In the genomic region with DNA sequence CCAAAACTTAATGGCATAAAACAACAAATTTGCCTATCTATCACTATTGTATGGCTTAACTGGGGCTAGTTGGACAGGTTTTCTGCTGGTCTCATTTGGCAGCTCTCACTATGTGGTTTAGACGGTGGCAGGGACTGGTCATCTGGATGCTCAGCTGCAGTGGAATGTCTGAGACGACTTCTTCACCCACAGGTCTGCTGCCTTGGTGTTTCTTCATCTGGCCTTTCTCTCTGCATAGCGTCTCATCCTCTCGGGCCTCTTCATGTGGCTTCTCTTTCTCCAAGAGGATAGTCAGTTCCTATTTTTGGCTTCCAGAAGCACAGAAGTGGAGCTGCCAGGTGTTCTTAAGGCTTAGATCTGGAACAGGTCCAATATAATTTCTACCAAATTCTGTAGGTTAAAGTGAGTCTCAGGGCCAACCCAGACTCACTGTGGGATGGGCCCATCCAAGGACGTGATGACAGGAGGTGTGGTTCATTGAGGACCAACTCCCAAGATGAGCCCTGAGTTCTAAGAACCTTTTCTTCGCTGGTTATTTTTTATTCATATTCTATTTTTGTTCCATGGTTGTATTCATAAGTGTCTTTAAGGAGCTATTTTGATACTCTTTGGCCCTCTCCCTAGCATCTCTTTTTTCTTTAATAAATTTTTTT, we compare ENCODE assay signal across 21 cellular contexts.
"Had no signal": no experiment of that assay in that cellular context is flagged by ENCODE, and none has a peak within 500 bp of the region (broad histone marks: within the 10 kb centered on the region; RNA-seq: fewer than 3 reads in every experiment).

No MANE protein-coding gene starts in this region.

- H3K36me3 ChIP-seq: adrenal gland, prostate gland, vagina had no signal

- ATAC-seq: activated naive CD4-positive, alpha-beta T cell treated with anti-CD3 and anti-CD28 coated beads, Interleukin-2, amount 50 U/mL, for 72 hours; activated T-cell treated with anti-CD3 and anti-CD28 coated beads, Interleukin-2, amount 50 U/mL, for 72 hours; body of pancreas; heart left ventricle; naive thymus-derived CD8-positive, alpha-beta T cell; right cardiac atrium; T-helper 17 cell had no signal

- DNase-seq: activated CD4-positive, alpha-beta T cell treated with anti-CD3 and anti-CD28 coated beads for 1 hour; activated gamma-delta T cell; activated T-cell treated with anti-CD3 and anti-CD28 coated beads, Interleukin-2, amount 50 U/mL, for 72 hours; adrenal gland; body of pancreas; central memory CD4-positive, alpha-beta T cell; erythroblast; heart left ventricle; kidney glomerular epithelial cell; left ventricle myocardium inferior; naive thymus-derived CD8-positive, alpha-beta T cell; right cardiac atrium; T-helper 17 cell; WERI-Rb-1 had no signal

- H3K4me3 Mint-ChIP-seq: activated T-cell treated with anti-CD3 and anti-CD28 coated beads, Interleukin-2, amount 50 U/mL, for 72 hours; naive thymus-derived CD8-positive, alpha-beta T cell; stimulated activated naive CD8-positive, alpha-beta T cell treated with anti-CD3 and anti-CD28 coated beads, Interleukin-15, Interleukin-2, amounts not matched to agents 100 ng/mL and 50 ng/mL, for 24 hours; T-helper 17 cell had no signal

- H3K4me1 ChIP-seq: body of pancreas, prostate gland, vagina had no signal

- H3K27ac Mint-ChIP-seq: activated naive CD4-positive, alpha-beta T cell treated with anti-CD3 and anti-CD28 coated beads, Interleukin-2, amount 50 U/mL, for 72 hours; activated T-cell treated with anti-CD3 and anti-CD28 coated beads, Interleukin-2, amount 50 U/mL, for 72 hours; naive thymus-derived CD8-positive, alpha-beta T cell; stimulated activated naive CD8-positive, alpha-beta T cell treated with anti-CD3 and anti-CD28 coated beads, Interleukin-15, Interleukin-2, amounts not matched to agents 100 ng/mL and 50 ng/mL, for 24 hours; T-helper 17 cell had no signal

- H3K27ac ChIP-seq: adrenal gland, body of pancreas, coronary artery, heart left ventricle, left ventricle myocardium inferior, prostate gland, skin epidermis, tibial nerve, vagina, WERI-Rb-1 had no signal

- H3K9me3 ChIP-seq: adrenal gland, body of pancreas, heart left ventricle, left ventricle myocardium inferior, prostate gland, tibial nerve, vagina had no signal

- H3K4me3 ChIP-seq: adrenal gland, body of pancreas, coronary artery, heart left ventricle, left ventricle myocardium inferior, prostate gland, skin epidermis, tibial nerve, vagina had no signal

- H3K27me3 Mint-ChIP-seq: naive thymus-derived CD8-positive, alpha-beta T cell; stimulated activated naive CD8-positive, alpha-beta T cell treated with anti-CD3 and anti-CD28 coated beads, Interleukin-15, Interleukin-2, amounts not matched to agents 100 ng/mL and 50 ng/mL, for 24 hours; T-helper 17 cell had no signal

- H3K27me3 ChIP-seq: adrenal gland, body of pancreas, heart left ventricle, tibial nerve, vagina had no signal

- H3K9me3 Mint-ChIP-seq: activated naive CD4-positive, alpha-beta T cell treated with anti-CD3 and anti-CD28 coated beads, Interleukin-2, amount 50 U/mL, for 72 hours; activated T-cell treated with anti-CD3 and anti-CD28 coated beads, Interleukin-2, amount 50 U/mL, for 72 hours; naive thymus-derived CD8-positive, alpha-beta T cell; stimulated activated naive CD8-positive, alpha-beta T cell treated with anti-CD3 and anti-CD28 coated beads, Interleukin-15, Interleukin-2, amounts not matched to agents 100 ng/mL and 50 ng/mL, for 24 hours had no signal
